Comparison of ENCODE assay signal across 8 cellular contexts in the genomic region with DNA sequence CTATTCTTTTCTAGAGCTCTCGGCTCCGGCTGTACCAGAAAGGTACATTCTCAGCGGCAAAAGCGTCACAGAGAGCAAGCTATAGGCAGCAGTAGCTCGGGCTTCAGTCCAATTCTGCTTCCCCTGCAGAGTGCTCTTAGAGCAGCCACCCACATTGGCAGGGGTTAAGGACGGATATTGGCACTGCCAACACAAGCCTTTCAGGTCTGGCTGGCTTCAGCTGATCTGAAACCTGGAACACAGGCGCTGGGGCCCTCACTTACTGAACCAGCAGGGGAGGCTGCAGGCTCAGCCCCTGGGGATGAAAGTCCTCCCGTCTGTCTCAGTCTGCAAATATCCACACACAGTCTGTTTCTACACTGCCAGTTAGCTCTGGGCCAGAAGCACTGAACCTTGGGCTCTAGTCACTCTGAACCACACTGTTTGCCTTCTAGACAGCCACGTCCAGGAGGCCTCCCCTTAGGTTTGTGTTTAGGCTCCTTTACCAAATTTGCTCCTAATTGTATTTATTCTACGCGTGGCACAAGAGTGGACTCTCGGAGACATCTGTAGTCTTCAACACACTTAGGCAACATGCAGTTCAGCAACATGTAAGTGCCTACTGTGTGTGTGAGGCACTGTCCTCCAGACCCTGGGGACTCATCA. TPM values are rescaled to one million over a fixed set of nuclear protein-coding genes. Genes with fewer than 3 reads are reported as not detected.
DNase-seq lines count a peak whose midpoint lies in the region; ATAC-seq and TF ChIP-seq lines count a peak whose summit lies in the region.

No MANE protein-coding gene starts in this region.

- H3K27ac Mint-ChIP-seq in activated naive CD4-positive, alpha-beta T cell treated with anti-CD3 and anti-CD28 coated beads, Interleukin-2, amount 50 U/mL, for 24 hours: peak overlapping the region; percentile 41
- H3K27ac Mint-ChIP-seq in activated naive CD4-positive, alpha-beta T cell treated with anti-CD3 and anti-CD28 coated beads for 36 hours: no peak overlapping the region

- H3K9me3 ChIP-seq in body of pancreas: no peaks in the 10 kb centered on the region
- H3K9me3 ChIP-seq in uterus: no peaks in the 10 kb centered on the region

- intact Hi-C loops in activated naive CD4-positive, alpha-beta T cell treated with anti-CD3 and anti-CD28 coated beads for 36 hours (cut with micrococcal nuclease): no loop called here
- intact Hi-C loops in body of pancreas (cut with DNase I) (loop anchor here (10.0 kb wide), 1 partner anchor 150 kb away; no protein-coding TSS in a partner anchor), uterus (cut with DNase I; ENCODE audit: low total_unique reads) (no loop called here)

- no peaks in the 10 kb centered on the region for H3K36me3 ChIP-seq in body of pancreas (replicated peaks in 1 of 2; ENCODE audit: insufficient read depth in 1 of 2, low read depth in 2 of 2)
- H3K36me3 ChIP-seq in kidney epithelial cell (ENCODE audit: control insufficient read depth, insufficient read depth, low read length): no peaks in the 10 kb centered on the region
- H3K36me3 ChIP-seq in uterus: no peaks in the 10 kb centered on the region

- H3K4me1 ChIP-seq in body of pancreas (peaks cover 18% of the 10 kb centered on the region), uterus (peaks cover 8 to 10% of the 10 kb centered on the region in 2 donors)

- TF ChIP-seq POLR2A in body of pancreas (IDR thresholded peaks at IDR 0.05) (no peak), uterus (IDR thresholded peaks at IDR 0.05) (no peak)

- no peaks in the 10 kb centered on the region for H3K27me3 ChIP-seq in body of pancreas
- no peaks in the 10 kb centered on the region for H3K27me3 ChIP-seq in kidney epithelial cell (ENCODE audit: control insufficient read depth, insufficient read depth, low read length)
- no peaks in the 10 kb centered on the region for H3K27me3 ChIP-seq in uterus

- TF ChIP-seq CTCF in body of pancreas (IDR thresholded peaks at IDR 0.05) (peak; percentile 17 to 94 (median 53)), kidney epithelial cell (IDR thresholded peaks at IDR 0.05; ENCODE audit: insufficient read depth, low read length, poor library complexity, severe bottlenecking) (peak; percentile 51), uterus (IDR thresholded peaks at IDR 0.05) (peak; percentile 52 to 67 (median 55))

- peaks cover 24% of the 10 kb centered on the region for H3K4me1 Mint-ChIP-seq in activated naive CD4-positive, alpha-beta T cell treated with anti-CD3 and anti-CD28 coated beads, Interleukin-2, amount 50 U/mL, for 24 hours
- peaks cover 16% of the 10 kb centered on the region for H3K4me1 Mint-ChIP-seq in activated naive CD4-positive, alpha-beta T cell treated with anti-CD3 and anti-CD28 coated beads for 36 hours (ENCODE audit: low read depth)

- H3K36me3 Mint-ChIP-seq in activated naive CD4-positive, alpha-beta T cell treated with anti-CD3 and anti-CD28 coated beads, Interleukin-2, amount 50 U/mL, for 24 hours: peaks cover 7% of the 10 kb centered on the region
- peaks cover 2% of the 10 kb centered on the region for H3K36me3 Mint-ChIP-seq in activated naive CD4-positive, alpha-beta T cell treated with anti-CD3 and anti-CD28 coated beads for 36 hours (ENCODE audit: low read depth)

- H3K4me3 ChIP-seq in body of pancreas (no peak overlapping the region), kidney epithelial cell (ENCODE audit: low read depth, low read length) (no peak overlapping the region), uterus (no peak overlapping the region)

- no peaks in the 10 kb centered on the region for H3K9me3 Mint-ChIP-seq in activated naive CD4-positive, alpha-beta T cell treated with anti-CD3 and anti-CD28 coated beads, Interleukin-2, amount 50 U/mL, for 24 hours
- no peaks in the 10 kb centered on the region for H3K9me3 Mint-ChIP-seq in activated naive CD4-positive, alpha-beta T cell treated with anti-CD3 and anti-CD28 coated beads for 36 hours

- peak; percentile 34 for ATAC-seq in body of pancreas
- ATAC-seq in HG03175 (IDR thresholded peaks at IDR 0.05; ENCODE audit: unreplicated experiment): no peak
- no peak for ATAC-seq in GM21786 (IDR thresholded peaks at IDR 0.05; ENCODE audit: unreplicated experiment)

- H3K27me3 Mint-ChIP-seq in activated naive CD4-positive, alpha-beta T cell treated with anti-CD3 and anti-CD28 coated beads, Interleukin-2, amount 50 U/mL, for 24 hours: no peaks in the 10 kb centered on the region
- H3K27me3 Mint-ChIP-seq in activated naive CD4-positive, alpha-beta T cell treated with anti-CD3 and anti-CD28 coated beads for 36 hours (ENCODE audit: low read depth): no peaks in the 10 kb centered on the region

- CTCF ChIA-PET in activated naive CD4-positive, alpha-beta T cell treated with anti-CD3 and anti-CD28 coated beads for 36 hours (lab: Charles Lee): interaction anchor here (0.7 to 1.5 kb wide), 4 partner anchors 29 to 200 kb away, joined by 3 to 4 read pairs (median 3); no protein-coding TSS in a partner anchor

- H3K27ac ChIP-seq in body of pancreas (peak overlapping the region in 1 of 4 donors; percentile 29), uterus (peak overlapping the region; percentile 54 to 58)

- H3K4me3 Mint-ChIP-seq in activated naive CD4-positive, alpha-beta T cell treated with anti-CD3 and anti-CD28 coated beads, Interleukin-2, amount 50 U/mL, for 24 hours: no peak overlapping the region
- H3K4me3 Mint-ChIP-seq in activated naive CD4-positive, alpha-beta T cell treated with anti-CD3 and anti-CD28 coated beads for 36 hours: no peak overlapping the region

- WGBS in body of pancreas, 2 donors: 63 to 69% methylated on average over 11 to 12 of the region's 12 CpGs

- no peak for DNase-seq in activated naive CD4-positive, alpha-beta T cell treated with anti-CD3 and anti-CD28 coated beads for 36 hours
- peak; percentile 45 to 89 (median 71) for DNase-seq in body of pancreas
- DNase-seq in kidney epithelial cell (ENCODE audit: low read depth): no peak
- peak; percentile 62 for DNase-seq in uterus
- DNase-seq in DMS114 treated with DMSO at 0.1 percent for 48 hours (lab: John Stamatoyannopoulos, UW; ENCODE audit: unreplicated experiment): no peak

RNA-seq across cellular contexts. Expression of a gene that starts 40.1 kb away (rescaled TPM):
- 10 to 100 TPM; 14.8 TPM for total RNA-seq in activated naive CD4-positive, alpha-beta T cell treated with anti-CD3 and anti-CD28 coated beads for 36 hours
- 10 to 100 TPM in 1 of 2 donors, 1 to 10 TPM in 1; 9.6 to 18.1 TPM for total RNA-seq in body of pancreas
- 8.8 and 11.9 TPM in 2 replicates for total RNA-seq in kidney epithelial cell
- 10 to 100 TPM; 21.8 to 86.9 (median 54.2) TPM for total RNA-seq in uterus

RNA-seq across cellular contexts. Expression of a gene that starts 53.2 kb away (rescaled TPM):
- 10 to 100 TPM; 22.7 to 24.7 TPM for total RNA-seq in activated naive CD4-positive, alpha-beta T cell treated with anti-CD3 and anti-CD28 coated beads for 36 hours
- total RNA-seq in body of pancreas (10 to 100 TPM; 17.1 to 36.3 TPM), kidney epithelial cell (88.2 and 100 TPM in 2 replicates), uterus (10 to 100 TPM in 3 of 4 donors, 1 to 10 TPM in 1; 7.9 to 27.4 (median 19.8) TPM)

Comparison
In these comparisons a context has a peak if more than half of its experiments do, and no peak if none do; other contexts are left out.
1. DNase-seq: peak in body of pancreas (4 of 4) and uterus (2 of 2); none in activated naive CD4-positive, alpha-beta T cell treated with anti-CD3 and anti-CD28 coated beads for 36 hours (single experiment), kidney epithelial cell (single experiment) and DMS114 treated with DMSO at 0.1 percent for 48 hours (single experiment).
2. Peak in every context shown above with its lines, with median percentiles within 50 percentile points of each other: CTCF ChIP-seq.